In the genomic region with DNA sequence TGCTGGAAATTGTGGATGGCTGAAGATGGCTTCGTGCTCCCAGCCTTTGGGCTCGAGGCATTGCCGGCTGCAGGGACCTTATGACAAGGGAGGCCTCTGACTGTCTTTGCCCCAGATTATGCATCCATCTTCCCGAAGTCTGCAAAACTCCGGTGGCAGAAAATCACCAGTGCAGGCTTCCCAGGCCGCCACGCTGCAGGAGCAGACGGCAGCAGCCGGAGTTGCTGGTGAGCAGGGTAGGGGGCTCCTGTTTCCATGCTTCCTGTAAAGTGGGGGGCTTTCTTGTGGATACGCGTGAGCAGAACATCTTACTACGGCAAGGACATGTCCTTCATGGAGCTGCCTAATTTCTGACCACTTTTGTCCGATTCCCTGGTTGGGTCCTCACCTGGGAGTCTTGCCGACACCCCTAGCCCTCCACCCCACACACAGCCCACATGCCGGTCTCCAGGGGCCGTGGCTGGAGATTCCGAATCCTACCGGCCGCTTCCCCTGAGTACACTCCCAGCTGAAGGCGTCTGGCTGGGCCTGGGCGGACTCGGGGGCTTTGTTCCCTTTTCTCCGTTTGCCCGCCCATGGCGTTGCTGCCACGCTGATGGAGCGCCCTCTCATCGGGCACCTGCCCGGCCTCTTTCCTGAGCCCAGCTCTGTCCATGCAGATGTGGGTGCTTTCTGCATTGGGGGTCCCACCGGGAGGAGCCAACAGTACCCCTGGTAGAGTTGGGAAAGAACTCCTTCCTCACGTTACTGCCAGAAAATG, we compare ENCODE assay signal across 20 cellular contexts. TPM values are rescaled to one million over a fixed set of nuclear protein-coding genes. Genes with fewer than 3 reads are reported as not detected.
"Had no signal": no experiment of that assay in that cellular context is flagged by ENCODE, and none has a peak within 500 bp of the region (broad histone marks: within the 10 kb centered on the region; RNA-seq: fewer than 3 reads in every experiment).

No MANE protein-coding gene starts in this region.

RNA-seq across cellular contexts. Expression of gene GPR31, which starts 21.3 kb away (rescaled TPM):
- total RNA-seq: activated naive CD4-positive, alpha-beta T cell treated with anti-CD3 and anti-CD28 coated beads for 36 hours; activated naive CD4-positive, alpha-beta T cell treated with anti-CD3 and anti-CD28 coated beads, Interleukin-2, amount 50 U/mL, for 72 hours; activated naive CD8-positive, alpha-beta T cell treated with anti-CD3 and anti-CD28 coated beads for 36 hours; activated naive CD8-positive, alpha-beta T cell treated with anti-CD3 and anti-CD28 coated beads, Interleukin-2, amount 10 ng/mL, durations not matched to agents 7 days and 5 days; activated T-cell treated with anti-CD3 and anti-CD28 coated beads, Interleukin-2, amount 50 U/mL, for 4 hours; activated T-cell treated with anti-CD3 and anti-CD28 coated beads, Interleukin-2, amount 50 U/mL, for 72 hours; activated T-helper 1 cell treated with anti-CD3 and anti-CD28 coated beads, Interleukin-12 subunit alpha, Interleukin-12 subunit beta, Interleukin-2, Interleukin-4 antibody, amounts not matched to agents 30 ng/mL and 10 ng/mL and 1 ng/mL, durations not matched to agents 14 hours and 24 hours and 36 hours; activated T-helper 17 cell treated with anti-CD3 and anti-CD28 coated beads, Interleukin-2, amount 50 U/mL, for 72 hours; activated T-helper 2 cell treated with anti-CD3 and anti-CD28 coated beads, Interferon-gamma antibody, Interleukin-2, Interleukin-4, amounts not matched to agents 10 μg/mL and 5 μg/mL and 100 μg/mL, durations not matched to agents 14 hours and 24 hours and 36 hours; adrenal gland; ascending aorta; astrocyte; body of pancreas; breast epithelium; bronchial epithelial cell; cardiac muscle cell; cardiac septum; cerebellum; chondrocyte had no signal
- polyA plus RNA-seq: adipose tissue, adrenal gland, cardiac muscle cell had no signal

RNA-seq across cellular contexts. Expression of gene CCR6, which starts 56.2 kb away (rescaled TPM):
- total RNA-seq: activated naive CD4-positive, alpha-beta T cell treated with anti-CD3 and anti-CD28 coated beads, Interleukin-2, amount 50 U/mL, for 72 hours; activated T-helper 1 cell treated with anti-CD3 and anti-CD28 coated beads, Interleukin-12 subunit alpha, Interleukin-12 subunit beta, Interleukin-2, Interleukin-4 antibody, amounts not matched to agents 30 ng/mL and 10 ng/mL and 1 ng/mL, durations not matched to agents 14 hours and 24 hours and 36 hours; activated T-helper 2 cell treated with anti-CD3 and anti-CD28 coated beads, Interferon-gamma antibody, Interleukin-2, Interleukin-4, amounts not matched to agents 10 μg/mL and 5 μg/mL and 100 μg/mL, durations not matched to agents 14 hours and 24 hours and 36 hours; adrenal gland; ascending aorta; astrocyte; body of pancreas; bronchial epithelial cell; cardiac muscle cell; cardiac septum; cerebellum; chondrocyte had no signal
- polyA plus RNA-seq: adrenal gland, cardiac muscle cell had no signal
